Comparison of ENCODE assay signal across 9 cellular contexts in the genomic region with DNA sequence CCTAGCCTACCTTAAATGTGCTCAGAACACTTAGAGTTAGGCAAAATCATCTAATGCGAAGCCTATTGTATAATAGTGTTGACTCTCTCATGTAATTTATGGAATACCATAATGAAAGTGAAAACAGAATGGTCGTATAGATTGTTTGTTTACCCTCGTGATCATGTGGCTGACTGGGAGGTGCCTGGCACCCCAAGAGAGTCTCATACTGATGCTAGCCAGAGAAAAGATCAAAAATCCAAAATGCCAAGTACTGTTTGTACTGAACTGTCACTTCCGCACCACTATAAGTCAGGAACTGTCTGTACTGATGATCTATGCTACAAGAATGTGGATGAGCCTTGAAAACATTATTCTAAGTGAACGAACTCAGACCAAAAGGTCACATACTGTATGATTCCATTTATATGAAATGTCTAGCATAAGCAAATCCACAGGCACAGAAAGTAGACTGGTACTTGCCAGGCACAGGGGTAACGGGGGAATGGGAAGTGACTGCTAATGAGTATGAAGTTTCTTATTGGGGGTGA. TPM values are rescaled to one million over a fixed set of nuclear protein-coding genes. Genes with fewer than 3 reads are reported as not detected.
DNase-seq lines count a peak whose midpoint lies in the region; ATAC-seq and TF ChIP-seq lines count a peak whose summit lies in the region.
"Had no signal": no experiment of that assay in that cellular context is flagged by ENCODE, and none has a peak within 500 bp of the region (broad histone marks: within the 10 kb centered on the region; RNA-seq: fewer than 3 reads in every experiment).

No MANE protein-coding gene starts in this region.

- no peaks in the 10 kb centered on the region for H3K4me1 ChIP-seq in prostate gland (replicated peaks)

- H3K27me3 ChIP-seq in prostate gland (replicated peaks; ENCODE audit: insufficient read depth) = no peaks in the 10 kb centered on the region
- H3K27me3 ChIP-seq: BLaER1 treated with 17β-estradiol and CSF1 and Interleukin-3, amounts not matched to agents 10 nM and 100 nM had no signal

- H3K4me1 Mint-ChIP-seq in WTC11 = peaks cover 81% of the 10 kb centered on the region

- WGBS in prostate gland = 8% methylated on average over 6 of the region's 6 CpGs

- H3K9me3 ChIP-seq in prostate gland = no peaks in the 10 kb centered on the region
- H3K9me3 ChIP-seq: BLaER1 treated with 17β-estradiol and CSF1 and Interleukin-3, amounts not matched to agents 10 nM and 100 nM had no signal

- no peaks in the 10 kb centered on the region for H3K36me3 ChIP-seq in prostate gland

- H3K27ac Mint-ChIP-seq in WTC11 = peak overlapping the region; percentile 78

- no peak for ATAC-seq in WTC11
- no peak for ATAC-seq in HG03196 (IDR thresholded peaks at IDR 0.05; ENCODE audit: unreplicated experiment)

- peaks cover 31% of the 10 kb centered on the region for H3K36me3 Mint-ChIP-seq in WTC11

- H3K4me3 ChIP-seq in foreskin fibroblast (ENCODE audit: low read depth in 1 of 2, low read length in 2 of 2) (peak overlapping the region in 1 of 2 donors; percentile 38), prostate gland (peak overlapping the region in 1 of 2 donors; percentile 12)
- H3K4me3 ChIP-seq: BLaER1 treated with 17β-estradiol and CSF1 and Interleukin-3, amounts not matched to agents 10 nM and 100 nM had no signal

- TF ChIP-seq CTCF in WTC11 (IDR thresholded peaks at IDR 0.05) (no peak), foreskin fibroblast (IDR thresholded peaks at IDR 0.05; ENCODE audit: low read depth, low read length) (no peak), prostate gland (IDR thresholded peaks at IDR 0.05) (no peak)

- intact Hi-C loops in prostate gland (cut with DNase I) = loop anchor here (2.0 kb wide), 1 partner anchor 25 kb away; no protein-coding TSS in a partner anchor

- CTCF ChIA-PET in WTC11 (lab: Charles Lee) = interaction anchor here (0.6 to 1.9 kb wide), 3 partner anchors 18 to 50 kb away, joined by 3 to 5 read pairs (median 4); no protein-coding TSS in a partner anchor

- POLR2A ChIA-PET in WTC11 (lab: Charles Lee) = no interaction called here

- peak; percentile 18 for TF ChIP-seq POLR2A in prostate gland (IDR thresholded peaks at IDR 0.05)

- no peak overlapping the region for H3K4me3 Mint-ChIP-seq in WTC11

- H3K27ac ChIP-seq in prostate gland = peak overlapping the region; percentile 77 to 87

- no peaks in the 10 kb centered on the region for H3K9me3 Mint-ChIP-seq in WTC11

- DNase-seq in NCI-H1417 (lab: John Stamatoyannopoulos, UW) = peak in 2 of 3 experiments; percentile 38 to 76
- no peak for DNase-seq in NCI-H1417 treated with DMSO at 0.1 percent for 48 hours (lab: John Stamatoyannopoulos, UW)
- no peak for DNase-seq in WTC11 (ENCODE audit: low spot score)
- peak; percentile 95 to 96 for DNase-seq in foreskin fibroblast
- peak; percentile 74 for DNase-seq in prostate gland (ENCODE audit: low spot score)
- no peak for DNase-seq in NCI-H82 treated with DMSO at 0.1 percent for 48 hours (lab: John Stamatoyannopoulos, UW; ENCODE audit: unreplicated experiment)
- DNase-seq in activated CD4-positive, CD25-positive, alpha-beta regulatory T cell (lab: John Stamatoyannopoulos, UW) = no peak

- H3K27me3 Mint-ChIP-seq in WTC11 (ENCODE audit: low read depth) = no peaks in the 10 kb centered on the region

TF ChIP-seq in WTC11, 78 proteins besides CTCF, POLR2A, EP300 and RAD21:
- TF ChIP-seq MLX (CRISPR knock-in tag; IDR thresholded peaks at IDR 0.05) (no peak), GABPB1 (CRISPR knock-in tag; IDR thresholded peaks at IDR 0.05) (peak; percentile 69), EMX1 (CRISPR knock-in tag; IDR thresholded peaks at IDR 0.05) (no peak), ZSCAN18 (CRISPR knock-in tag; IDR thresholded peaks at IDR 0.05) (no peak), TCF7 (CRISPR knock-in tag; IDR thresholded peaks at IDR 0.05; ENCODE audit: low read depth) (no peak)
- TF ChIP-seq, protein P1, sequence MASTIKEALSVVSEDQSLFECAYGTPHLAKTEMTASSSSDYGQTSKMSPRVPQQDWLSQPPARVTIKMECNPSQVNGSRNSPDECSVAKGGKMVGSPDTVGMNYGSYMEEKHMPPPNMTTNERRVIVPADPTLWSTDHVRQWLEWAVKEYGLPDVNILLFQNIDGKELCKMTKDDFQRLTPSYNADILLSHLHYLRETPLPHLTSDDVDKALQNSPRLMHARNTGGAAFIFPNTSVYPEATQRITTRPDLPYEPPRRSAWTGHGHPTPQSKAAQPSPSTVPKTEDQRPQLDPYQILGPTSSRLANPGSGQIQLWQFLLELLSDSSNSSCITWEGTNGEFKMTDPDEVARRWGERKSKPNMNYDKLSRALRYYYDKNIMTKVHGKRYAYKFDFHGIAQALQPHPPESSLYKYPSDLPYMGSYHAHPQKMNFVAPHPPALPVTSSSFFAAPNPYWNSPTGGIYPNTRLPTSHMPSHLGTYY (CRISPR knock-in tag; IDR thresholded peaks at IDR 0.05) = no peak

RNA-seq across cellular contexts. Expression of gene ZMYND8, which starts 22.4 kb away (rescaled TPM):
- total RNA-seq in WTC11 (2021) = 114 to 149 TPM (median 127 TPM) in 3 replicates
- 10 to 100 TPM; 19.9 to 70.9 TPM for total RNA-seq in prostate gland

Comparison
In these comparisons a context has a peak if more than half of its experiments do, and no peak if none do; other contexts are left out.
1. DNase-seq: peak in NCI-H1417 (2 of 3), foreskin fibroblast (2 of 2) and prostate gland (single experiment); none in NCI-H1417 treated with DMSO at 0.1 percent for 48 hours (single experiment), WTC11 (single experiment), NCI-H82 treated with DMSO at 0.1 percent for 48 hours (single experiment) and activated CD4-positive, CD25-positive, alpha-beta regulatory T cell (0 of 4).